Comparison of ENCODE assay signal across 8 cellular contexts in genomic region chr5:127517110-127517479, GRCh38. TPM values are rescaled to one million over a fixed set of nuclear protein-coding genes. Genes with fewer than 3 reads are reported as not detected.
DNase-seq lines count a peak whose midpoint lies in the region; ATAC-seq and TF ChIP-seq lines count a peak whose summit lies in the region.

No MANE protein-coding gene starts in this region.

- no peaks in the 10 kb centered on the region for H3K36me3 ChIP-seq in Peyer's patch

- peaks cover 20% of the 10 kb centered on the region for H3K4me1 Mint-ChIP-seq in activated CD8-positive, alpha-beta memory T cell treated with anti-CD3 and anti-CD28 coated beads, Interleukin-2, amount 10 ng/mL, durations not matched to agents 7 days and 5 days

- H3K9me3 ChIP-seq in Peyer's patch = peaks cover 0 to 7% (median 0%) of the 10 kb centered on the region in 4 donors

- TF ChIP-seq CTCF in Peyer's patch (IDR thresholded peaks at IDR 0.05) (no peak), epithelial cell of esophagus (IDR thresholded peaks at IDR 0.05; ENCODE audit: insufficient read depth, low read depth, low read length, missing control alignments) (no peak), omental fat pad (IDR thresholded peaks at IDR 0.05) (no peak)

- no peaks in the 10 kb centered on the region for H3K27me3 ChIP-seq in Peyer's patch

- TF ChIP-seq POLR2A in Peyer's patch (IDR thresholded peaks at IDR 0.05) = no peak

- H3K9me3 Mint-ChIP-seq in activated CD8-positive, alpha-beta memory T cell treated with anti-CD3 and anti-CD28 coated beads, Interleukin-2, amount 10 ng/mL, durations not matched to agents 7 days and 5 days (ENCODE audit: low read depth) = peaks cover 7% of the 10 kb centered on the region

- peaks cover 10% of the 10 kb centered on the region for H3K27me3 Mint-ChIP-seq in activated CD8-positive, alpha-beta memory T cell treated with anti-CD3 and anti-CD28 coated beads, Interleukin-2, amount 10 ng/mL, durations not matched to agents 7 days and 5 days

- H3K27ac Mint-ChIP-seq in activated CD8-positive, alpha-beta memory T cell treated with anti-CD3 and anti-CD28 coated beads, Interleukin-2, amount 10 ng/mL, durations not matched to agents 7 days and 5 days = peak overlapping the region; percentile 48

- H3K4me3 ChIP-seq in Peyer's patch = peak overlapping the region; percentile 81 to 99 (median 94)
- peak overlapping the region; percentile 47 for H3K4me3 ChIP-seq in epithelial cell of esophagus (ENCODE audit: low read length)

- DNase-seq in activated CD8-positive, alpha-beta memory T cell treated with anti-CD3 and anti-CD28 coated beads, Interleukin-2, amount 10 ng/mL, durations not matched to agents 7 days and 5 days = no peak
- DNase-seq in activated CD8-positive, alpha-beta memory T cell treated with anti-CD3 and anti-CD28 coated beads for 24 hours = no peak
- DNase-seq in Peyer's patch (no peak), epithelial cell of esophagus (ENCODE audit: low read depth) (no peak), omental fat pad (ENCODE audit: low spot score) (peak; percentile 28), H4 (ENCODE audit: low spot score) (no peak)

- H3K36me3 Mint-ChIP-seq in activated CD8-positive, alpha-beta memory T cell treated with anti-CD3 and anti-CD28 coated beads, Interleukin-2, amount 10 ng/mL, durations not matched to agents 7 days and 5 days = peaks cover 26% of the 10 kb centered on the region

- peak overlapping the region in 3 of 4 donors; percentile 81 to 93 (median 90) for H3K27ac ChIP-seq in Peyer's patch

- H3K4me3 Mint-ChIP-seq in activated CD8-positive, alpha-beta memory T cell treated with anti-CD3 and anti-CD28 coated beads, Interleukin-2, amount 10 ng/mL, durations not matched to agents 7 days and 5 days = peak overlapping the region; percentile 82

- ATAC-seq in activated CD8-positive, alpha-beta memory T cell treated with anti-CD3 and anti-CD28 coated beads, Interleukin-2, amount 10 ng/mL, durations not matched to agents 7 days and 5 days = no peak
- ATAC-seq in HG02885 (IDR thresholded peaks at IDR 0.05; ENCODE audit: poor library complexity, unreplicated experiment) (peak; percentile 34), omental fat pad (ENCODE audit: low FRiP score) (peak; percentile 65), esophagus mucosa (no peak)

- H3K4me1 ChIP-seq in Peyer's patch = peaks cover 0 to 15% (median 0%) of the 10 kb centered on the region in 4 donors

- CTCF ChIA-PET in activated CD8-positive, alpha-beta memory T cell treated with anti-CD3 and anti-CD28 coated beads, Interleukin-2, amount 10 ng/mL, durations not matched to agents 7 days and 5 days (lab: Charles Lee) = interaction anchor here (1.1 kb wide), 1 partner anchor 9 kb away, joined by 4 read pairs; no protein-coding TSS in a partner anchor

RNA-seq across cellular contexts. Expression of gene PRRC1, which starts 0.3 kb away (rescaled TPM):
- 10 to 100 TPM; 27.2 to 35.6 TPM for total RNA-seq in activated CD8-positive, alpha-beta memory T cell treated with anti-CD3 and anti-CD28 coated beads, Interleukin-2, amount 10 ng/mL, durations not matched to agents 7 days and 5 days
- total RNA-seq in Peyer's patch (10 to 100 TPM; 34.1 to 60.9 (median 46.3) TPM), omental fat pad (10 to 100 TPM; 31.2 to 41.8 (median 34.1) TPM), esophagus mucosa (31.2 TPM)
- total RNA-seq in H4 (2014; rRNA removed; shearing (Covaris generic)) = 48.7 and 51.0 TPM in 2 replicates

Comparison
In these comparisons a context has a peak if more than half of its experiments do, and no peak if none do; other contexts are left out.
1. ATAC-seq: peak in HG02885 (single experiment) and omental fat pad (single experiment); none in activated CD8-positive, alpha-beta memory T cell treated with anti-CD3 and anti-CD28 coated beads, Interleukin-2, amount 10 ng/mL, durations not matched to agents 7 days and 5 days (single experiment) and esophagus mucosa (single experiment).